ENCODE assay signal across 27 cellular contexts in the genomic region with DNA sequence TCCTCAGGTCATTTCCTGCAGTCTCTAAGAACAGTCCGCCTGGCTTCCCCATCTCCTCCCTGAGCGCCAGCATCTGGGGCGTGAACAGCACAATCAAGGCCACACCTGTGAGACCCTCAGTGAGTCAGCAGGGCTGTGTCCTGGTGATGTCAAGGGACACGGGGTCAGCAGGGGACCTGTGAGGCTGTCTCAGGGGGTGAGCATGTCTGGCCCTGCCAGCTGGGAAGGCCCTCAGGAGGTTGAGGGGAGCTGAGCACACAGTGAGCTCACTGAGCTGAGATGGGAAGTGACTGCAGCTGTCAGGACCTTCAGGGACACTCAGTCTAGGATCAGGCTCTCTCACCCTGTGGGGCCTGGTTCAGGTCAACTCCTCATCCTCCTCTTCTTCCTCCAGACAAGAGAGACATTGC. TPM values are rescaled to one million over a fixed set of nuclear protein-coding genes. Genes with fewer than 3 reads are reported as not detected.
DNase-seq lines count a peak whose midpoint lies in the region; ATAC-seq and TF ChIP-seq lines count a peak whose summit lies in the region.
"Had no signal": no experiment of that assay in that cellular context is flagged by ENCODE, and none has a peak within 500 bp of the region (broad histone marks: within the 10 kb centered on the region; RNA-seq: fewer than 3 reads in every experiment).

No MANE protein-coding gene starts in this region.

- no peak overlapping the region for H3K4me3 Mint-ChIP-seq in activated CD4-positive, alpha-beta T cell treated with anti-CD3 and anti-CD28 coated beads, Interleukin-2, amount 10 ng/mL, durations not matched to agents 24 days and 14 days
- no peak overlapping the region for H3K4me3 Mint-ChIP-seq in activated CD4-positive, alpha-beta T cell treated with anti-CD3 and anti-CD28 coated beads for 36 hours
- no peak overlapping the region for H3K4me3 Mint-ChIP-seq in stimulated activated naive B cell treated with anti-CD40 and anti-IgM and Interleukin-4, amounts not matched to agents 10 μg/mL and 1 μg/mL and 100 μg/mL, for 72 hours
- H3K4me3 Mint-ChIP-seq: CD4-positive, alpha-beta T cell had no signal

- H3K4me1 Mint-ChIP-seq in activated CD4-positive, alpha-beta T cell treated with anti-CD3 and anti-CD28 coated beads, Interleukin-2, amount 10 ng/mL, durations not matched to agents 24 days and 14 days = peaks cover 3% of the 10 kb centered on the region
- H3K4me1 Mint-ChIP-seq in activated CD4-positive, alpha-beta T cell treated with anti-CD3 and anti-CD28 coated beads for 36 hours = no peaks in the 10 kb centered on the region
- H3K4me1 Mint-ChIP-seq in stimulated activated naive B cell treated with anti-CD40 and anti-IgM and Interleukin-4, amounts not matched to agents 10 μg/mL and 1 μg/mL and 100 μg/mL, for 72 hours = peaks cover 58 to 73% of the 10 kb centered on the region in 2 donors

- H3K9me3 Mint-ChIP-seq in activated CD4-positive, alpha-beta T cell treated with anti-CD3 and anti-CD28 coated beads, Interleukin-2, amount 10 ng/mL, durations not matched to agents 24 days and 14 days = no peaks in the 10 kb centered on the region
- no peaks in the 10 kb centered on the region for H3K9me3 Mint-ChIP-seq in activated CD4-positive, alpha-beta T cell treated with anti-CD3 and anti-CD28 coated beads for 36 hours (ENCODE audit: low read depth)
- H3K9me3 Mint-ChIP-seq in stimulated activated naive B cell treated with anti-CD40 and anti-IgM and Interleukin-4, amounts not matched to agents 10 μg/mL and 1 μg/mL and 100 μg/mL, for 72 hours = no peaks in the 10 kb centered on the region
- H3K9me3 Mint-ChIP-seq: CD4-positive, alpha-beta T cell; IgD-negative memory B cell had no signal

- DNase-seq in activated CD4-positive, alpha-beta T cell treated with anti-CD3 and anti-CD28 coated beads, Interleukin-2, amount 10 ng/mL, durations not matched to agents 24 days and 14 days = peak; percentile 56
- DNase-seq in activated CD4-positive, alpha-beta T cell treated with anti-CD3 and anti-CD28 coated beads for 36 hours = no peak
- DNase-seq in iPS-NIHi7 (ENCODE audit: extremely low spot score) = peak; percentile 2
- no peak for DNase-seq in stimulated activated naive B cell treated with anti-CD40 and anti-IgM and Interleukin-4, amounts not matched to agents 10 μg/mL and 1 μg/mL and 100 μg/mL, for 72 hours
- DNase-seq in activated CD8-positive, alpha-beta memory T cell treated with anti-CD3 and anti-CD28 coated beads, Interleukin-2, amount 50 U/mL, for 48 hours = no peak
- no peak for DNase-seq in NCI-H2196 treated with DMSO at 0.1 percent for 48 hours (lab: John Stamatoyannopoulos, UW; ENCODE audit: unreplicated experiment)
- DNase-seq in hippocampal formation (lab: John Stamatoyannopoulos, UW) = no peak
- DNase-seq: CD4-positive, alpha-beta T cell; Karpas-422; NCI-H1105 treated with DMSO at 0.1 percent for 48 hours; NCI-H146; NCI-H1930; NCI-H2107; NCI-H446; NCI-H524 treated with DMSO at 0.1 percent for 48 hours; NCI-H774; NK-92 treated with Interleukin-12 subunit alpha and Interleukin-12 subunit beta, amount 100 ng/mL, for 24 hours; RPMI8226; SHP77; SW 1271 had no signal

- H3K27me3 Mint-ChIP-seq in activated CD4-positive, alpha-beta T cell treated with anti-CD3 and anti-CD28 coated beads, Interleukin-2, amount 10 ng/mL, durations not matched to agents 24 days and 14 days = peaks cover 8% of the 10 kb centered on the region
- peaks cover 4% of the 10 kb centered on the region for H3K27me3 Mint-ChIP-seq in activated CD4-positive, alpha-beta T cell treated with anti-CD3 and anti-CD28 coated beads for 36 hours
- H3K27me3 Mint-ChIP-seq in stimulated activated naive B cell treated with anti-CD40 and anti-IgM and Interleukin-4, amounts not matched to agents 10 μg/mL and 1 μg/mL and 100 μg/mL, for 72 hours = no peaks in the 10 kb centered on the region
- H3K27me3 Mint-ChIP-seq: IgD-negative memory B cell had no signal

- CTCF ChIA-PET in activated CD4-positive, alpha-beta T cell treated with anti-CD3 and anti-CD28 coated beads for 36 hours (lab: Charles Lee) = interaction anchor here (1.0 to 3.9 kb wide), 7 partner anchors 10 to 177 kb away, joined by 3 to 55 read pairs (median 5); no protein-coding TSS in a partner anchor

- POLR2A ChIA-PET in activated CD4-positive, alpha-beta T cell treated with anti-CD3 and anti-CD28 coated beads for 36 hours (lab: Charles Lee) = no interaction called here

- no peaks in the 10 kb centered on the region for H3K36me3 Mint-ChIP-seq in activated CD4-positive, alpha-beta T cell treated with anti-CD3 and anti-CD28 coated beads, Interleukin-2, amount 10 ng/mL, durations not matched to agents 24 days and 14 days (ENCODE audit: low read depth)
- no peaks in the 10 kb centered on the region for H3K36me3 Mint-ChIP-seq in activated CD4-positive, alpha-beta T cell treated with anti-CD3 and anti-CD28 coated beads for 36 hours (ENCODE audit: low read depth)
- no peaks in the 10 kb centered on the region for H3K36me3 Mint-ChIP-seq in stimulated activated naive B cell treated with anti-CD40 and anti-IgM and Interleukin-4, amounts not matched to agents 10 μg/mL and 1 μg/mL and 100 μg/mL, for 72 hours

- no peak overlapping the region for H3K27ac Mint-ChIP-seq in activated CD4-positive, alpha-beta T cell treated with anti-CD3 and anti-CD28 coated beads, Interleukin-2, amount 10 ng/mL, durations not matched to agents 24 days and 14 days
- H3K27ac Mint-ChIP-seq in activated CD4-positive, alpha-beta T cell treated with anti-CD3 and anti-CD28 coated beads for 36 hours = no peak overlapping the region
- H3K27ac Mint-ChIP-seq in stimulated activated naive B cell treated with anti-CD40 and anti-IgM and Interleukin-4, amounts not matched to agents 10 μg/mL and 1 μg/mL and 100 μg/mL, for 72 hours = peak overlapping the region; percentile 80
- H3K27ac Mint-ChIP-seq: CD4-positive, alpha-beta T cell had no signal

- ATAC-seq in activated CD4-positive, alpha-beta T cell treated with anti-CD3 and anti-CD28 coated beads for 36 hours = no peak
- ATAC-seq in stimulated activated naive B cell treated with anti-CD40 and anti-IgM and Interleukin-4, amounts not matched to agents 10 μg/mL and 1 μg/mL and 100 μg/mL, for 72 hours (replicated peaks) = no peak
- ATAC-seq: HCT116 had no signal

- intact Hi-C loops in activated CD4-positive, alpha-beta T cell treated with anti-CD3 and anti-CD28 coated beads, Interleukin-2, amount 10 ng/mL, durations not matched to agents 24 days and 14 days (cut with micrococcal nuclease) = no loop called here
- intact Hi-C loops in activated CD4-positive, alpha-beta T cell treated with anti-CD3 and anti-CD28 coated beads for 36 hours (cut with DNase I, micrococcal nuclease) = no loop called here

- TF ChIP-seq POLR2A in Raji (IDR thresholded peaks at IDR 0.05; ENCODE audit: insufficient read depth, low read depth, low read length) = peak; percentile 51; the same call in 1 of the 2 replicates

RNA-seq across cellular contexts. Expression of gene VPREB1, which starts 46.6 kb away (rescaled TPM):
- total RNA-seq in activated CD4-positive, alpha-beta T cell treated with anti-CD3 and anti-CD28 coated beads, Interleukin-2, amount 10 ng/mL, durations not matched to agents 24 days and 14 days = not detected in 2 replicates
- not detected for total RNA-seq in activated CD4-positive, alpha-beta T cell treated with anti-CD3 and anti-CD28 coated beads for 36 hours
- total RNA-seq: CD4-positive, alpha-beta T cell; Daoy; G401; H4; SK-MEL-5 had no signal

Comparison
In these comparisons a context has a peak if more than half of its experiments do, and no peak if none do; other contexts are left out.
1. DNase-seq: peak in activated CD4-positive, alpha-beta T cell treated with anti-CD3 and anti-CD28 coated beads, Interleukin-2, amount 10 ng/mL, durations not matched to agents 24 days and 14 days (single experiment) and iPS-NIHi7 (single experiment); none in activated CD4-positive, alpha-beta T cell treated with anti-CD3 and anti-CD28 coated beads for 36 hours (single experiment), stimulated activated naive B cell treated with anti-CD40 and anti-IgM and Interleukin-4, amounts not matched to agents 10 μg/mL and 1 μg/mL and 100 μg/mL, for 72 hours (single experiment), activated CD8-positive, alpha-beta memory T cell treated with anti-CD3 and anti-CD28 coated beads, Interleukin-2, amount 50 U/mL, for 48 hours (single experiment), NCI-H2196 treated with DMSO at 0.1 percent for 48 hours (single experiment) and hippocampal formation (0 of 2).